ENCODE assay signal across 13 cellular contexts in genomic region chr1:20248954-20249612, GRCh38. TPM values are rescaled to one million over a fixed set of nuclear protein-coding genes. Genes with fewer than 3 reads are reported as not detected.
DNase-seq lines count a peak whose midpoint lies in the region; ATAC-seq lines count a peak whose summit lies in the region.
"Had no signal": no experiment of that assay in that cellular context is flagged by ENCODE, and none has a peak within 500 bp of the region (broad histone marks: within the 10 kb centered on the region; RNA-seq: fewer than 3 reads in every experiment).

No MANE protein-coding gene starts in this region.

- H3K4me3 Mint-ChIP-seq in stimulated activated naive CD8-positive, alpha-beta T cell treated with anti-CD3 and anti-CD28 coated beads, Interleukin-15, amount 100 ng/mL, for 72 hours: peak overlapping the region; percentile 64 to 73
- H3K4me3 Mint-ChIP-seq: stimulated activated naive B cell treated with anti-CD40 and anti-IgM and Interleukin-4, amounts not matched to agents 10 μg/mL and 1 μg/mL and 100 μg/mL, for 72 hours had no signal

- DNase-seq in DMS153 treated with DMSO at 0.1 percent for 48 hours (lab: John Stamatoyannopoulos, UW; ENCODE audit: unreplicated experiment) (peak; percentile 8), DMS153 (lab: John Stamatoyannopoulos, UW) (no peak), left colon (peak in 1 of 2 donors; percentile 26), kidney tubule cell (ENCODE audit: low spot score) (no peak)
- DNase-seq in activated CD8-positive, alpha-beta memory T cell treated with anti-CD3 and anti-CD28 coated beads, Interleukin-2, amount 50 U/mL, for 48 hours: peak; percentile 54
- peak; percentile 40 to 82 for DNase-seq in stimulated activated naive CD8-positive, alpha-beta T cell treated with anti-CD3 and anti-CD28 coated beads, Interleukin-15, amount 100 ng/mL, for 72 hours
- DNase-seq: effector CD8-positive, alpha-beta T cell; mesenchymal stem cell; MG63; NCI-H82; stimulated activated naive B cell treated with anti-CD40 and anti-IgM and Interleukin-4, amounts not matched to agents 10 μg/mL and 1 μg/mL and 100 μg/mL, for 72 hours had no signal

- H3K4me1 Mint-ChIP-seq in stimulated activated naive CD8-positive, alpha-beta T cell treated with anti-CD3 and anti-CD28 coated beads, Interleukin-15, amount 100 ng/mL, for 72 hours: peaks cover 25% of the 10 kb centered on the region

- H3K27me3 Mint-ChIP-seq in stimulated activated naive CD8-positive, alpha-beta T cell treated with anti-CD3 and anti-CD28 coated beads, Interleukin-15, amount 100 ng/mL, for 72 hours: peaks cover 8% of the 10 kb centered on the region

- ATAC-seq in left colon: peak; percentile 34
- peak; percentile 96 for ATAC-seq in stimulated activated naive CD8-positive, alpha-beta T cell treated with anti-CD3 and anti-CD28 coated beads, Interleukin-15, amount 100 ng/mL, for 72 hours
- no peak for ATAC-seq in HG03097 (IDR thresholded peaks at IDR 0.05; ENCODE audit: low FRiP score, unreplicated experiment)
- no peak for ATAC-seq in HG03469 (IDR thresholded peaks at IDR 0.05; ENCODE audit: unreplicated experiment)

- peak overlapping the region; percentile 98 to 100 for H3K27ac Mint-ChIP-seq in stimulated activated naive CD8-positive, alpha-beta T cell treated with anti-CD3 and anti-CD28 coated beads, Interleukin-15, amount 100 ng/mL, for 72 hours
- H3K27ac Mint-ChIP-seq: stimulated activated naive B cell treated with anti-CD40 and anti-IgM and Interleukin-4, amounts not matched to agents 10 μg/mL and 1 μg/mL and 100 μg/mL, for 72 hours had no signal

- H3K9me3 Mint-ChIP-seq in stimulated activated naive CD8-positive, alpha-beta T cell treated with anti-CD3 and anti-CD28 coated beads, Interleukin-15, amount 100 ng/mL, for 72 hours: peaks cover 7 to 9% of the 10 kb centered on the region in 2 donors
- H3K9me3 Mint-ChIP-seq: stimulated activated naive B cell treated with anti-CD40 and anti-IgM and Interleukin-4, amounts not matched to agents 10 μg/mL and 1 μg/mL and 100 μg/mL, for 72 hours had no signal

- intact Hi-C loops in left colon (cut with DNase I, micrococcal nuclease): no loop called here

RNA-seq across cellular contexts. Expression of gene VWA5B1, which starts 41.6 kb away (rescaled TPM):
- total RNA-seq in left colon: 1 to 10 TPM in 1 of 2 donors, under 1 TPM in 1; 0.28 to 1.5 TPM

Comparison
In these comparisons a context has a peak if more than half of its experiments do, and no peak if none do; other contexts are left out.
1. DNase-seq: peak in DMS153 treated with DMSO at 0.1 percent for 48 hours (single experiment), activated CD8-positive, alpha-beta memory T cell treated with anti-CD3 and anti-CD28 coated beads, Interleukin-2, amount 50 U/mL, for 48 hours (single experiment) and stimulated activated naive CD8-positive, alpha-beta T cell treated with anti-CD3 and anti-CD28 coated beads, Interleukin-15, amount 100 ng/mL, for 72 hours (2 of 2); none in DMS153 (single experiment) and kidney tubule cell (single experiment).
2. ATAC-seq: peak in left colon (single experiment) and stimulated activated naive CD8-positive, alpha-beta T cell treated with anti-CD3 and anti-CD28 coated beads, Interleukin-15, amount 100 ng/mL, for 72 hours (single experiment); none in HG03097 (single experiment) and HG03469 (single experiment).